In the genomic region with DNA sequence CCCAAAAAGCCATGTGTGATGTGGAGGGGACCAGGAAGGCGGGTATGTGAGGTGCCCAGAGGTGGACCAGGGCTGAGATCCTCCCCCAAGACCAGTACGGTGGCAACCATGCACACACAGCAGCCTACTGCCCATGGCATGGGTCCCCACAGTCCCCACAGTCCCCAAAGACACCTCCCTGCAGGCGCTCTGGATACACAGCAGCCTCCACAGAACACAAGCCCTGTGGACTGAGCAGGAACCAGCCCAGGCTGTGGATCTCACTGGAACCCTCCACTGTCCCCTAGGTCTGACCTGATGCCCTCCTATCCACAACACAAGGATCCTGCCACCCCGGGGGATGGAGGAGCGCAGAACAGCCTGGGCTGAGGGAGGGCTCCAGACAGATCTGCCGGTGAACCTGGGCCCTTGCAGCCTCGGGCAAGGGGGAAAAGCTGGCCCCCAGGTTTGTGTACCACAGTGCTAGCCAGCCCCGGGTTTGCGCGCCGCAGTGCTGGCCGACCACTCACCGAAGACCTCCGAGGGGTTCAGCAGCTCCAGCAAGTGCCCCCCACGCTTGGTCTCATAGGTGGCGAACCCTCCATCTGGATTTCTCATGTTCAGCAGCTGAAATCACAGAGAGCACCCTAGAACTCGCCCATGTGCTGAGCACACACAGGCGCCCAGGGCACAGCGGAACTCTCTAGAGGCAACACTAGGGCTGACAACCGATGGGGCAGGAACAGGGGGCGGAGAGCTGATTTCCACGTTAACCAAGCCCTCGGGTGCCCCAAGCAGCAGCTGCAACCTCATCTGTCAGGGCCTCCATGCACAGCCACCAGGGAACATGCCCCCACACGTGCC, we compare ENCODE assay signal across 16 cellular contexts. TPM values are rescaled to one million over a fixed set of nuclear protein-coding genes. Genes with fewer than 3 reads are reported as not detected.
DNase-seq lines count a peak whose midpoint lies in the region; ATAC-seq and TF ChIP-seq lines count a peak whose summit lies in the region.
"Had no signal": no experiment of that assay in that cellular context is flagged by ENCODE, and none has a peak within 500 bp of the region (broad histone marks: within the 10 kb centered on the region; RNA-seq: fewer than 3 reads in every experiment).

No MANE protein-coding gene starts in this region.

- H3K27me3 ChIP-seq in BE2C: no peaks in the 10 kb centered on the region
- no peaks in the 10 kb centered on the region for H3K27me3 ChIP-seq in lower lobe of right lung (ENCODE audit: low read depth)

- DNase-seq in BE2C (peak; percentile 3), RWPE1 (ENCODE audit: low spot score) (no peak), lower lobe of right lung (peak; percentile 35), cerebellar nuclear complex (lab: John Stamatoyannopoulos, UW) (no peak)
- no peak for DNase-seq in stimulated activated effector memory CD8-positive, alpha-beta T cell treated with anti-CD3 and anti-CD28 coated beads, Interleukin-12 subunit alpha, Interleukin-12 subunit beta, amount 100 ng/mL, for 72 hours (ENCODE audit: low spot score in 2 of 2)
- DNase-seq in stimulated activated CD4-positive, alpha-beta T cell treated with anti-CD3 and anti-CD28 coated beads, Interleukin-4, amount 100 ng/mL, for 4 hours: no peak
- DNase-seq: CD4-positive, alpha-beta memory T cell; DMS79; NCI-H146; NCI-H2081 treated with DMSO at 0.1 percent for 48 hours; NCI-H226; NK-92 treated with Interleukin-12 subunit alpha and Interleukin-12 subunit beta, amount 100 ng/mL, for 24 hours had no signal

- no peak overlapping the region for H3K4me3 ChIP-seq in BE2C (ENCODE audit: low read depth, low read length)
- no peak overlapping the region for H3K4me3 ChIP-seq in lower lobe of right lung
- H3K4me3 ChIP-seq: A549, K562 had no signal

- no peak overlapping the region for H3K4me3 Mint-ChIP-seq in stimulated activated effector memory CD8-positive, alpha-beta T cell treated with anti-CD3 and anti-CD28 coated beads, Interleukin-12 subunit alpha, Interleukin-12 subunit beta, amount 100 ng/mL, for 72 hours
- H3K4me3 Mint-ChIP-seq: CD4-positive, alpha-beta memory T cell had no signal

- H3K9me3 ChIP-seq in BE2C (no peaks in the 10 kb centered on the region), lower lobe of right lung (no peaks in the 10 kb centered on the region)
- H3K9me3 ChIP-seq: A549 had no signal

- H3K27ac Mint-ChIP-seq in stimulated activated effector memory CD8-positive, alpha-beta T cell treated with anti-CD3 and anti-CD28 coated beads, Interleukin-12 subunit alpha, Interleukin-12 subunit beta, amount 100 ng/mL, for 72 hours: no peak overlapping the region

- H3K36me3 ChIP-seq in BE2C (peaks cover 46% of the 10 kb centered on the region), lower lobe of right lung (peaks cover 89% of the 10 kb centered on the region)

- ATAC-seq in lower lobe of right lung (no peak), HG03175 (IDR thresholded peaks at IDR 0.05; ENCODE audit: unreplicated experiment) (no peak)
- peak; percentile 6 for ATAC-seq in stimulated activated effector memory CD8-positive, alpha-beta T cell treated with anti-CD3 and anti-CD28 coated beads, Interleukin-12 subunit alpha, Interleukin-12 subunit beta, amount 100 ng/mL, for 72 hours
- ATAC-seq: A549, K562 had no signal

- peaks cover 34% of the 10 kb centered on the region for H3K36me3 Mint-ChIP-seq in stimulated activated effector memory CD8-positive, alpha-beta T cell treated with anti-CD3 and anti-CD28 coated beads, Interleukin-12 subunit alpha, Interleukin-12 subunit beta, amount 100 ng/mL, for 72 hours

- CTCF ChIA-PET in RWPE1 (lab: Yijun Ruan, JAX): interaction anchor here (0.6 kb wide), 1 partner anchor 16 kb away, joined by 3 read pairs; no protein-coding TSS in a partner anchor

- H3K27ac ChIP-seq in RWPE1 (peak overlapping the region; percentile 58), lower lobe of right lung (no peak overlapping the region)
- H3K27ac ChIP-seq: A549, HL-60 had no signal

- no peaks in the 10 kb centered on the region for H3K9me3 Mint-ChIP-seq in stimulated activated effector memory CD8-positive, alpha-beta T cell treated with anti-CD3 and anti-CD28 coated beads, Interleukin-12 subunit alpha, Interleukin-12 subunit beta, amount 100 ng/mL, for 72 hours
- H3K9me3 Mint-ChIP-seq: CD4-positive, alpha-beta memory T cell had no signal

- POLR2A ChIA-PET in RWPE1 (lab: Yijun Ruan, JAX; ENCODE audit: low non-redundant PET): no interaction called here

- intact Hi-C loops in lower lobe of right lung (cut with DNase I): no loop called here

- H3K4me1 ChIP-seq in BE2C: no peaks in the 10 kb centered on the region
- H3K4me1 ChIP-seq in lower lobe of right lung: no peaks in the 10 kb centered on the region
- H3K4me1 ChIP-seq: A549 had no signal

- H3K4me1 Mint-ChIP-seq in stimulated activated effector memory CD8-positive, alpha-beta T cell treated with anti-CD3 and anti-CD28 coated beads, Interleukin-12 subunit alpha, Interleukin-12 subunit beta, amount 100 ng/mL, for 72 hours: no peaks in the 10 kb centered on the region
- H3K4me1 Mint-ChIP-seq: CD4-positive, alpha-beta memory T cell had no signal

- TF ChIP-seq CTCF in BE2C (IDR thresholded peaks at IDR 0.05; ENCODE audit: low read depth, low read length): no peak
- no peak for TF ChIP-seq CTCF in RWPE1 (conservative IDR thresholded peaks at IDR 0.05; ENCODE audit: low read depth)
- TF ChIP-seq CTCF in lower lobe of right lung (IDR thresholded peaks at IDR 0.05): no peak

RNA-seq across cellular contexts. Expression of a gene that starts 22.1 kb away (rescaled TPM):
- polyA plus RNA-seq in BE2C (2012; ENCODE audit: insufficient read depth, insufficient read length, low read depth): 29.5 TPM
- 8.6 TPM for total RNA-seq in lower lobe of right lung

RNA-seq across cellular contexts. Expression of a gene that starts 22.2 kb away (rescaled TPM):
- polyA plus RNA-seq in BE2C (2012; ENCODE audit: insufficient read depth, insufficient read length, low read depth): 84.6 TPM
- 91.0 TPM for total RNA-seq in lower lobe of right lung

RNA-seq across cellular contexts. Expression of a gene that starts 51.0 kb away (rescaled TPM):
- polyA plus RNA-seq in BE2C (2012; ENCODE audit: insufficient read depth, insufficient read length, low read depth): 3.1 TPM
- 1.5 TPM for total RNA-seq in lower lobe of right lung
- polyA plus RNA-seq: A549; CD4-positive, alpha-beta memory T cell had no signal

Comparison
In these comparisons a context has a peak if more than half of its experiments do, and no peak if none do; other contexts are left out.
1. DNase-seq: peak in BE2C (single experiment) and lower lobe of right lung (single experiment); none in RWPE1 (single experiment), stimulated activated effector memory CD8-positive, alpha-beta T cell treated with anti-CD3 and anti-CD28 coated beads, Interleukin-12 subunit alpha, Interleukin-12 subunit beta, amount 100 ng/mL, for 72 hours (0 of 2), cerebellar nuclear complex (0 of 2) and stimulated activated CD4-positive, alpha-beta T cell treated with anti-CD3 and anti-CD28 coated beads, Interleukin-4, amount 100 ng/mL, for 4 hours (0 of 2).